Comparison of ENCODE assay signal across 14 cellular contexts in genomic region chr5:143145388-143145787, GRCh38.
DNase-seq lines count a peak whose midpoint lies in the region; ATAC-seq and TF ChIP-seq lines count a peak whose summit lies in the region.
"Had no signal": no experiment of that assay in that cellular context is flagged by ENCODE, and none has a peak within 500 bp of the region (broad histone marks: within the 10 kb centered on the region; RNA-seq: fewer than 3 reads in every experiment).

No MANE protein-coding gene starts in this region.

- peaks cover 20% of the 10 kb centered on the region for H3K4me1 Mint-ChIP-seq in osteocyte (ENCODE audit: unreplicated experiment)

- DNase-seq in heart right ventricle: no peak
- no peak for DNase-seq in Right ventricle myocardium superior
- DNase-seq in esophagus squamous epithelium (lab: John Stamatoyannopoulos, UW): no peak
- no peak for DNase-seq in osteocyte (ENCODE audit: extremely low spot score, unreplicated experiment)
- no peak for DNase-seq in uterus
- no peak for DNase-seq in iPS-NIHi7 (ENCODE audit: extremely low spot score)
- DNase-seq in NCI-H2227 treated with DMSO at 0.1 percent for 48 hours (lab: John Stamatoyannopoulos, UW): no peak
- DNase-seq: adrenal gland, hypothalamus, midbrain, NCI-H1105 treated with DMSO at 0.1 percent for 48 hours, NCI-H524 had no signal

- ATAC-seq in heart right ventricle (peak in 3 of 8 donors; percentile 25 to 46 (median 37)), Right ventricle myocardium superior (ENCODE audit: poor library complexity) (no peak), GM21390 (IDR thresholded peaks at IDR 0.05; ENCODE audit: unreplicated experiment) (no peak)
- ATAC-seq: sciatic nerve had no signal

- H3K27ac ChIP-seq in heart right ventricle (peak overlapping the region; percentile 0 to 79 (median 64)), esophagus squamous epithelium (peak overlapping the region; percentile 35 to 76 (median 71)), uterus (peak overlapping the region; percentile 36 to 61)

- no peak for TF ChIP-seq POLR2A in esophagus squamous epithelium (IDR thresholded peaks at IDR 0.05)
- TF ChIP-seq POLR2A in uterus (IDR thresholded peaks at IDR 0.05): no peak

- no peaks in the 10 kb centered on the region for H3K27me3 Mint-ChIP-seq in osteocyte (ENCODE audit: unreplicated experiment)

- peak overlapping the region; percentile 5 for H3K27ac Mint-ChIP-seq in osteocyte (ENCODE audit: unreplicated experiment)

- H3K4me1 ChIP-seq in heart right ventricle: peaks cover 6 to 61% (median 33%) of the 10 kb centered on the region in 9 donors
- peaks cover 11 to 80% (median 45%) of the 10 kb centered on the region in 3 donors for H3K4me1 ChIP-seq in esophagus squamous epithelium
- peaks cover 0 to 7% of the 10 kb centered on the region in 2 donors for H3K4me1 ChIP-seq in uterus

- H3K27me3 ChIP-seq in heart right ventricle (no peaks in the 10 kb centered on the region), esophagus squamous epithelium (no peaks in the 10 kb centered on the region), uterus (no peaks in the 10 kb centered on the region)
- H3K27me3 ChIP-seq: adrenal gland had no signal

- H3K9me3 ChIP-seq in heart right ventricle (no peaks in the 10 kb centered on the region), esophagus squamous epithelium (no peaks in the 10 kb centered on the region), uterus (no peaks in the 10 kb centered on the region)
- H3K9me3 ChIP-seq: adrenal gland had no signal

- WGBS in heart right ventricle, 2 donors: 46 to 60% methylated on average over 6 of the region's 6 CpGs
- 28 to 47% methylated on average over 6 of the region's 6 CpGs for WGBS in esophagus squamous epithelium, 2 donors

- no peaks in the 10 kb centered on the region for H3K36me3 Mint-ChIP-seq in osteocyte (ENCODE audit: unreplicated experiment)

- no peaks in the 10 kb centered on the region for H3K9me3 Mint-ChIP-seq in osteocyte (ENCODE audit: unreplicated experiment)

- peaks cover 0 to 40% (median 11%) of the 10 kb centered on the region in 9 donors for H3K36me3 ChIP-seq in heart right ventricle
- H3K36me3 ChIP-seq in esophagus squamous epithelium: peaks cover 0 to 24% (median 0%) of the 10 kb centered on the region in 3 donors
- no peaks in the 10 kb centered on the region for H3K36me3 ChIP-seq in uterus
- H3K36me3 ChIP-seq: adrenal gland had no signal

- no peak overlapping the region for H3K4me3 Mint-ChIP-seq in osteocyte (ENCODE audit: unreplicated experiment)

- intact Hi-C loops in heart right ventricle (cut with DNase I): no loop called here
- intact Hi-C loops in Right ventricle myocardium superior (cut with DNase I): no loop called here
- intact Hi-C loops in esophagus squamous epithelium (cut with DNase I): no loop called here
- intact Hi-C loops in uterus (cut with DNase I; ENCODE audit: low total_unique reads): no loop called here

- TF ChIP-seq CTCF in heart right ventricle (IDR thresholded peaks at IDR 0.05) (no peak), esophagus squamous epithelium (IDR thresholded peaks at IDR 0.05) (no peak), osteocyte (IDR thresholded peaks at IDR 0.05) (no peak), uterus (IDR thresholded peaks at IDR 0.05) (no peak)

- peak overlapping the region in 5 of 10 donors; percentile 0 to 34 (median 12) for H3K4me3 ChIP-seq in heart right ventricle
- H3K4me3 ChIP-seq in esophagus squamous epithelium: peak overlapping the region in 1 of 4 donors; percentile 12
- H3K4me3 ChIP-seq in uterus: no peak overlapping the region
